ENCODE assay signal across 12 cellular contexts in the genomic region with DNA sequence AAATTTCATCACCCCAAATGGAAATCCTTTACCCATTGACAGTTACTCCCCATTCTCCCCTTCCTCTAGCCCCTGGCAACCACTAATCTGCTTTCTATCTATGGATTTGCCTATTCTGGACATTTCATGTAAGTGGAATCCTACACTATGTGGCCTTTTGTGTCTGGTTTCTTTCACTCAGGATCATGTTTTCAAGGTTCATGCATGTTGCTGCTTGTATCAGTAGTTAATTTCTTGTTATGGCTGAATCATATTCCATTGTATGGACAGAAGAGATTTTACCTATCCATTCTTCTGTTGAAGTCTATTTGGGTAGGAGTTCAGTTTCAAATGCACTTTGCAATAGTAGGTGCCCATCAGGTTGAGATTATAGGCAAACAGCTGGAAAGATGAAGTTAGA. TPM values are rescaled to one million over a fixed set of nuclear protein-coding genes. Genes with fewer than 3 reads are reported as not detected.
A peak's percentile ranks its signal among the peaks of the same experiment; 100 is the strongest.
DNase-seq lines count a peak whose midpoint lies in the region; ATAC-seq and TF ChIP-seq lines count a peak whose summit lies in the region.
"Had no signal": no experiment of that assay in that cellular context is flagged by ENCODE, and none has a peak within 500 bp of the region (broad histone marks: within the 10 kb centered on the region; RNA-seq: fewer than 3 reads in every experiment).

No MANE protein-coding gene starts in this region.

- ATAC-seq in naive thymus-derived CD8-positive, alpha-beta T cell = no peak
- ATAC-seq in GM21526 (IDR thresholded peaks at IDR 0.05; ENCODE audit: low FRiP score, unreplicated experiment) = no peak
- ATAC-seq in HG03520 (IDR thresholded peaks at IDR 0.05; ENCODE audit: unreplicated experiment) = no peak
- ATAC-seq in HG03159 (IDR thresholded peaks at IDR 0.05; ENCODE audit: unreplicated experiment) = no peak
- ATAC-seq: left cardiac atrium had no signal

- CTCF ChIA-PET in Caco-2 (lab: Charles Lee) = no interaction called here
- CTCF ChIA-PET in GM10248 (lab: Yijun Ruan, JAX) = interaction anchor here (1.0 to 1.5 kb wide), 3 partner anchors 11 to 39 kb away, joined by 3 read pairs; no protein-coding TSS in a partner anchor

- H3K9ac ChIP-seq in HUES6 (ENCODE audit: low read length) = no peak overlapping the region

- DNase-seq in Caco-2 (no peak), GM10248 (ENCODE audit: extremely low spot score) (no peak)
- DNase-seq in activated T-helper 2 cell treated with anti-CD3 and anti-CD28 coated beads, Interferon-gamma antibody, Interleukin-2, Interleukin-4, amounts not matched to agents 10 μg/mL and 5 μg/mL and 100 μg/mL, durations not matched to agents 14 hours and 24 hours and 36 hours (ENCODE audit: low spot score) = no peak
- no peak for DNase-seq in naive thymus-derived CD8-positive, alpha-beta T cell
- DNase-seq: left cardiac atrium, NCI-H2171, SIG-M5 had no signal

- peaks cover 64% of the 10 kb centered on the region for H3K36me3 Mint-ChIP-seq in Caco-2 (ENCODE audit: insufficient read depth, unreplicated experiment)
- H3K36me3 Mint-ChIP-seq in activated T-helper 2 cell treated with anti-CD3 and anti-CD28 coated beads, Interferon-gamma antibody, Interleukin-2, Interleukin-4, amounts not matched to agents 10 μg/mL and 5 μg/mL and 100 μg/mL, durations not matched to agents 14 hours and 24 hours and 36 hours (ENCODE audit: low read depth) = peaks cover 45% of the 10 kb centered on the region
- H3K36me3 Mint-ChIP-seq in naive thymus-derived CD8-positive, alpha-beta T cell = peaks cover 0 to 28% (median 10%) of the 10 kb centered on the region in 3 donors

- H3K9me3 ChIP-seq in Caco-2 = no peaks in the 10 kb centered on the region
- no peaks in the 10 kb centered on the region for H3K9me3 ChIP-seq in HUES6 (ENCODE audit: control insufficient read depth, insufficient read depth, low read depth, low read length)

- POLR2A ChIA-PET in Caco-2 (lab: Charles Lee) (no interaction called here), GM10248 (lab: Yijun Ruan, JAX) (no interaction called here)
- POLR2A ChIA-PET in naive thymus-derived CD8-positive, alpha-beta T cell (lab: Charles Lee) = no interaction called here

- peak overlapping the region; percentile 90 for H3K4me3 Mint-ChIP-seq in Caco-2 (ENCODE audit: unreplicated experiment)
- peak overlapping the region; percentile 88 for H3K4me3 Mint-ChIP-seq in activated T-helper 2 cell treated with anti-CD3 and anti-CD28 coated beads, Interferon-gamma antibody, Interleukin-2, Interleukin-4, amounts not matched to agents 10 μg/mL and 5 μg/mL and 100 μg/mL, durations not matched to agents 14 hours and 24 hours and 36 hours (ENCODE audit: low read depth)
- H3K4me3 Mint-ChIP-seq in naive thymus-derived CD8-positive, alpha-beta T cell = peak overlapping the region; percentile 9 to 93 (median 82)

- peaks cover 3% of the 10 kb centered on the region for H3K27me3 Mint-ChIP-seq in Caco-2 (ENCODE audit: insufficient read depth, unreplicated experiment)
- H3K27me3 Mint-ChIP-seq in activated T-helper 2 cell treated with anti-CD3 and anti-CD28 coated beads, Interferon-gamma antibody, Interleukin-2, Interleukin-4, amounts not matched to agents 10 μg/mL and 5 μg/mL and 100 μg/mL, durations not matched to agents 14 hours and 24 hours and 36 hours (ENCODE audit: low read depth) = peaks cover 2% of the 10 kb centered on the region
- H3K27me3 Mint-ChIP-seq in naive thymus-derived CD8-positive, alpha-beta T cell = no peaks in the 10 kb centered on the region

- H3K27ac Mint-ChIP-seq in Caco-2 (ENCODE audit: unreplicated experiment) = peak overlapping the region; percentile 15
- peak overlapping the region; percentile 40 for H3K27ac Mint-ChIP-seq in activated T-helper 2 cell treated with anti-CD3 and anti-CD28 coated beads, Interferon-gamma antibody, Interleukin-2, Interleukin-4, amounts not matched to agents 10 μg/mL and 5 μg/mL and 100 μg/mL, durations not matched to agents 14 hours and 24 hours and 36 hours
- H3K27ac Mint-ChIP-seq in naive thymus-derived CD8-positive, alpha-beta T cell = peak overlapping the region in 4 of 10 donors; percentile 31 to 54 (median 36)

- no peak for TF ChIP-seq CTCF in Caco-2 (IDR thresholded peaks at IDR 0.05; ENCODE audit: insufficient read depth in 1 of 2, low read depth in 1 of 2, low read length in 1 of 2, severe bottlenecking in 1 of 2, unreplicated experiment in 1 of 2)
- no peak for TF ChIP-seq CTCF in GM10248 (IDR thresholded peaks at IDR 0.05; ENCODE audit: control extremely low read depth, extremely low read depth, low read depth, missing control alignments)

- H3K4me3 ChIP-seq in Caco-2 (ENCODE audit: low read depth, low read length) (no peak overlapping the region; the same call in 1 of the 2 replicates), HUES6 (ENCODE audit: low read depth, low read length) (peak overlapping the region; percentile 79; the same call in 1 of the 2 replicates)

- peaks cover 14% of the 10 kb centered on the region; the same call in 1 of the 2 replicates for H3K4me1 ChIP-seq in Caco-2
- H3K4me1 ChIP-seq in HUES6 (ENCODE audit: control insufficient read depth, insufficient read depth, low read length) = peaks cover 11% of the 10 kb centered on the region

- H3K36me3 ChIP-seq in Caco-2 (ENCODE audit: control insufficient read depth, insufficient read depth, low read length) (peaks cover 2% of the 10 kb centered on the region; the same call in 1 of the 2 replicates), HUES6 (ENCODE audit: control insufficient read depth, insufficient read depth, low read length) (peaks cover 47% of the 10 kb centered on the region)

- no peak overlapping the region for H3K27ac ChIP-seq in HUES6 (ENCODE audit: low read depth, low read length)

- no peaks in the 10 kb centered on the region for H3K9me3 Mint-ChIP-seq in Caco-2 (ENCODE audit: unreplicated experiment)
- H3K9me3 Mint-ChIP-seq in activated T-helper 2 cell treated with anti-CD3 and anti-CD28 coated beads, Interferon-gamma antibody, Interleukin-2, Interleukin-4, amounts not matched to agents 10 μg/mL and 5 μg/mL and 100 μg/mL, durations not matched to agents 14 hours and 24 hours and 36 hours = peaks cover 4% of the 10 kb centered on the region
- H3K9me3 Mint-ChIP-seq in naive thymus-derived CD8-positive, alpha-beta T cell = no peaks in the 10 kb centered on the region

- no TSS peak for BruUV-seq in Caco-2 (replicated peaks; lab: Mats Ljungman, UMichigan)

- H3K27me3 ChIP-seq in Caco-2 (replicated peaks; ENCODE audit: control insufficient read depth, insufficient read depth, low read length) (no peaks in the 10 kb centered on the region), HUES6 (ENCODE audit: control insufficient read depth, insufficient read depth, low read length) (no peaks in the 10 kb centered on the region)

- intact Hi-C loops in Caco-2 (cut with micrococcal nuclease; ENCODE audit: unreplicated experiment) = loop anchor here (2.0 to 5.0 kb wide), 2 partner anchors 35 to 51 kb away; a partner anchor contains a TSS
- intact Hi-C loops in activated T-helper 2 cell treated with anti-CD3 and anti-CD28 coated beads, Interferon-gamma antibody, Interleukin-2, Interleukin-4, amounts not matched to agents 10 μg/mL and 5 μg/mL and 100 μg/mL, durations not matched to agents 14 hours and 24 hours and 36 hours (cut with micrococcal nuclease) = loop anchor here (2.0 kb wide), 2 partner anchors 35 to 359 kb away; a partner anchor contains a TSS

- peaks cover 7% of the 10 kb centered on the region for H3K4me1 Mint-ChIP-seq in Caco-2 (ENCODE audit: low read depth, unreplicated experiment)
- peaks cover 16% of the 10 kb centered on the region for H3K4me1 Mint-ChIP-seq in activated T-helper 2 cell treated with anti-CD3 and anti-CD28 coated beads, Interferon-gamma antibody, Interleukin-2, Interleukin-4, amounts not matched to agents 10 μg/mL and 5 μg/mL and 100 μg/mL, durations not matched to agents 14 hours and 24 hours and 36 hours (ENCODE audit: low read depth)
- H3K4me1 Mint-ChIP-seq in naive thymus-derived CD8-positive, alpha-beta T cell = peaks cover 14 to 25% (median 21%) of the 10 kb centered on the region in 4 donors

RNA-seq across cellular contexts. Expression of a gene that starts 1.4 kb away (rescaled TPM):
- total RNA-seq in Caco-2 (2022) = 38.5 and 42.7 TPM in 2 replicates
- 61.9 and 65.8 TPM in 2 replicates for total RNA-seq in activated T-helper 2 cell treated with anti-CD3 and anti-CD28 coated beads, Interferon-gamma antibody, Interleukin-2, Interleukin-4, amounts not matched to agents 10 μg/mL and 5 μg/mL and 100 μg/mL, durations not matched to agents 14 hours and 24 hours and 36 hours
- total RNA-seq in naive thymus-derived CD8-positive, alpha-beta T cell = 10 to 100 TPM; 16.7 to 18.4 TPM
- polyA plus RNA-seq in naive thymus-derived CD8-positive, alpha-beta T cell = 10 to 100 TPM; 12.3 to 16.1 (median 12.5) TPM

RNA-seq across cellular contexts. Expression of a gene that starts 43.1 kb away (rescaled TPM):
- 36.7 and 37.6 TPM in 2 replicates for total RNA-seq in Caco-2 (2022)
- total RNA-seq in activated T-helper 2 cell treated with anti-CD3 and anti-CD28 coated beads, Interferon-gamma antibody, Interleukin-2, Interleukin-4, amounts not matched to agents 10 μg/mL and 5 μg/mL and 100 μg/mL, durations not matched to agents 14 hours and 24 hours and 36 hours = 84.2 and 89.3 TPM in 2 replicates
- 10 to 100 TPM; 14.8 to 18.6 TPM for total RNA-seq in naive thymus-derived CD8-positive, alpha-beta T cell
- 10 to 100 TPM in 2 of 3 donors, 1 to 10 TPM in 1; 7.7 to 16.9 (median 12.4) TPM for polyA plus RNA-seq in naive thymus-derived CD8-positive, alpha-beta T cell

RNA-seq across cellular contexts. Expression of a gene that starts 49.1 kb away (rescaled TPM):
- total RNA-seq in Caco-2 (2022) = 0.42 and 0.66 TPM in 2 replicates
- 0.05 and 0.09 TPM in 2 replicates for total RNA-seq in activated T-helper 2 cell treated with anti-CD3 and anti-CD28 coated beads, Interferon-gamma antibody, Interleukin-2, Interleukin-4, amounts not matched to agents 10 μg/mL and 5 μg/mL and 100 μg/mL, durations not matched to agents 14 hours and 24 hours and 36 hours
- total RNA-seq in naive thymus-derived CD8-positive, alpha-beta T cell = not detected
- polyA plus RNA-seq in naive thymus-derived CD8-positive, alpha-beta T cell = not detected
- total RNA-seq: cardiac septum had no signal
